ENCODE assay signal across 8 cellular contexts in the genomic region with DNA sequence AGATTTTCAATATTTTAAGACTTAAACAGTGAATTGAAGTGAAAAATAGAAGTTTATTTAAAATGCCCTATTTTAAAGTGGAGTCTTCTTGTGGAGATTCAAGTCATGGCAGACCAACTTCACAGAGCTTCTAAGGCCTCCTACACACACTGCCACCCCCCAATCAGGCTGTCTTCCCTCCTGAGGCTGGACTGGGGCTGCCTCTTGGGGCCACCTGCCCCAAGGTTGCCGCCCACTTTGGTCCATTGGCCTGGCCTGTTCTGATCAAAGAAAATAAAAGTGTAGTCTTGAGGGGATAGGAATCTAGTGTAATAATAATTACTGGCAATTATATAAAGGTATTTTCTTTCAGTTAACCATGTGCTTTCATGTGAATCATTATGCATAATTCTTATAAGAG. TPM values are rescaled to one million over a fixed set of nuclear protein-coding genes. Genes with fewer than 3 reads are reported as not detected.
DNase-seq lines count a peak whose midpoint lies in the region; ATAC-seq and TF ChIP-seq lines count a peak whose summit lies in the region.
"Had no signal": no experiment of that assay in that cellular context is flagged by ENCODE, and none has a peak within 500 bp of the region (broad histone marks: within the 10 kb centered on the region; RNA-seq: fewer than 3 reads in every experiment).

No MANE protein-coding gene starts in this region.

- H3K4me1 ChIP-seq in GM23248 (ENCODE audit: insufficient read depth) (peaks cover 47% of the 10 kb centered on the region), PC-9 (replicated peaks; ENCODE audit: insufficient read depth) (peaks cover 28% of the 10 kb centered on the region), skeletal muscle satellite cell (ENCODE audit: control insufficient read depth, insufficient read depth, low read length) (peaks cover 28% of the 10 kb centered on the region)

- H3K9me3 ChIP-seq in GM23248 (ENCODE audit: low read depth): no peaks in the 10 kb centered on the region
- no peaks in the 10 kb centered on the region for H3K9me3 ChIP-seq in PC-9 (ENCODE audit: insufficient read depth, low read depth)
- H3K9me3 ChIP-seq in skeletal muscle satellite cell (replicated peaks; ENCODE audit: low read length): no peaks in the 10 kb centered on the region

- TSS peak; percentile 40 for BruUV-seq in PC-9 (replicated peaks; lab: Mats Ljungman, UMichigan)

- in situ Hi-C loops in GM23248 (cut with MboI): no loop called here

- H3K9me2 ChIP-seq in GM23248 (ENCODE audit: insufficient read depth) (no peaks in the 10 kb centered on the region), PC-9 (ENCODE audit: insufficient read depth) (no peaks in the 10 kb centered on the region)

- peaks cover 11% of the 10 kb centered on the region; the same call in 1 of the 2 replicates for H3K36me3 ChIP-seq in GM23248 (ENCODE audit: low read depth)
- 0 out of 2 replicates have a peak, but pooled peaks cover under 1% of the 10 kb centered on the region for H3K36me3 ChIP-seq in PC-9 (ENCODE audit: low read depth)
- peaks cover 15% of the 10 kb centered on the region for H3K36me3 ChIP-seq in skeletal muscle satellite cell (ENCODE audit: insufficient read depth, low read length)

- H3K79me2 ChIP-seq in GM23248 (ENCODE audit: insufficient read depth): peaks cover 94% of the 10 kb centered on the region
- H3K79me2 ChIP-seq in PC-9 (ENCODE audit: low read depth): peaks cover 70% of the 10 kb centered on the region

- H3F3A ChIP-seq in GM23248 (ENCODE audit: insufficient read depth): peaks cover 21% of the 10 kb centered on the region
- H3F3A ChIP-seq in PC-9 (ENCODE audit: insufficient read depth, low read depth): peaks cover 9% of the 10 kb centered on the region; the same call in 1 of the 2 replicates

- 95 to 100% methylated on average over 1 of the region's 1 CpG for WGBS in GM23248 (ENCODE audit: low coverage in 1 of 2, low lambda C conversion rate in 2 of 2, missing lambda C conversion rate in 2 of 2), 2 experiments

- no peak overlapping the region for H3K27ac ChIP-seq in GM23248
- no peak overlapping the region for H3K27ac ChIP-seq in PC-9

- 0 out of 2 replicates have a peak, but pooled peaks cover 7% of the 10 kb centered on the region for H4K20me1 ChIP-seq in GM23248 (ENCODE audit: insufficient read depth)
- peaks cover 3% of the 10 kb centered on the region; the same call in 1 of the 2 replicates for H4K20me1 ChIP-seq in PC-9 (ENCODE audit: insufficient read depth)

- H3K27me3 ChIP-seq in GM23248 (replicated peaks; ENCODE audit: insufficient read depth) (no peaks in the 10 kb centered on the region), PC-9 (ENCODE audit: insufficient read depth, low read depth) (no peaks in the 10 kb centered on the region), skeletal muscle satellite cell (ENCODE audit: control insufficient read depth, insufficient read depth, low read length) (no peaks in the 10 kb centered on the region)

- peak overlapping the region; percentile 98 for H3K4me3 ChIP-seq in GM23248
- peak overlapping the region; percentile 93; the same call in 1 of the 2 replicates for H3K4me3 ChIP-seq in PC-9
- H3K4me3 ChIP-seq in fibroblast of villous mesenchyme (ENCODE audit: low read depth, low read length): peak overlapping the region; percentile 99
- H3K4me3 ChIP-seq in skeletal muscle satellite cell (ENCODE audit: low read length): peak overlapping the region; percentile 88

- H3K4me2 ChIP-seq in GM23248 (ENCODE audit: unreplicated experiment) (peak overlapping the region; percentile 99), PC-9 (peak overlapping the region; percentile 94), skeletal muscle satellite cell (ENCODE audit: low read length) (peak overlapping the region; percentile 86)

- POLR2A ChIA-PET in PC-9 (lab: Charles Lee; ENCODE audit: unreplicated experiment): interaction anchor here (0.7 kb wide), 1 partner anchor 15 kb away, joined by 5 read pairs; no protein-coding TSS in a partner anchor

- intact Hi-C loops in PC-9 (cut with micrococcal nuclease; ENCODE audit: unreplicated experiment): no loop called here
- intact Hi-C loops in sciatic nerve (cut with DNase I): no loop called here

- CTCF ChIA-PET in PC-9 (lab: Charles Lee): no interaction called here

- peak overlapping the region; percentile 100 for H3K9ac ChIP-seq in GM23248
- peak overlapping the region; percentile 100 for H3K9ac ChIP-seq in skeletal muscle satellite cell (ENCODE audit: low read depth, low read length)

- TF ChIP-seq CTCF in PC-9 (conservative IDR thresholded peaks at IDR 0.05) (no peak), fibroblast of villous mesenchyme (IDR thresholded peaks at IDR 0.05; ENCODE audit: insufficient read depth, low read depth, low read length) (no peak)

- H2AFZ ChIP-seq in GM23248 (no peak overlapping the region), PC-9 (no peak overlapping the region)

- no peak for ATAC-seq in sciatic nerve

- DNase-seq in GM23248: peak; percentile 23
- no peak for DNase-seq in PC-9
- DNase-seq in fibroblast of villous mesenchyme (ENCODE audit: low read depth): no peak
- no peak for DNase-seq in cortex of kidney (lab: John Stamatoyannopoulos, UW)
- no peak for DNase-seq in NAMALWA (ENCODE audit: low spot score)
- DNase-seq in sciatic nerve (ENCODE audit: low spot score): no peak
- DNase-seq: NCI-H2107 had no signal

RNA-seq across cellular contexts. Expression of a gene that starts 1.3 kb away (rescaled TPM):
- total RNA-seq in GM23248 (2014; rRNA removed; shearing (Covaris generic)): 73.0 and 73.3 TPM in 2 replicates
- polyA plus RNA-seq in GM23248 (2016; fragmentation: Nextera tagmentation; extraction: Ambion mirVana): 105 and 108 TPM in 2 replicates
- total RNA-seq in PC-9 (2021) (38.0 and 39.0 TPM in 2 replicates), fibroblast of villous mesenchyme (59.3 and 99.3 TPM in 2 replicates), sciatic nerve (26.6 TPM)
- total RNA-seq in skeletal muscle satellite cell (2012; rRNA removed): 76.0 and 78.2 TPM in 2 replicates

RNA-seq across cellular contexts. Expression of a gene that starts 1.4 kb away (rescaled TPM):
- total RNA-seq in GM23248 (2014; rRNA removed; shearing (Covaris generic)): 102 and 117 TPM in 2 replicates
- polyA plus RNA-seq in GM23248 (2016; fragmentation: Nextera tagmentation; extraction: Ambion mirVana): 71.7 and 80.3 TPM in 2 replicates
- 33.1 and 34.5 TPM in 2 replicates for total RNA-seq in PC-9 (2021)
- total RNA-seq in fibroblast of villous mesenchyme: 68.6 and 95.9 TPM in 2 replicates
- total RNA-seq in skeletal muscle satellite cell (2012; rRNA removed): 133 and 147 TPM in 2 replicates
- total RNA-seq in sciatic nerve: 32.7 TPM

RNA-seq across cellular contexts. Expression of a gene that starts 23.2 kb away (rescaled TPM):
- 0.63 and 1.2 TPM in 2 replicates for total RNA-seq in GM23248 (2014; rRNA removed; shearing (Covaris generic))
- 0.24 and 0.37 TPM in 2 replicates for polyA plus RNA-seq in GM23248 (2016; fragmentation: Nextera tagmentation; extraction: Ambion mirVana)
- total RNA-seq in PC-9 (2021) (0.39 TPM in 1 of 2 replicates, not detected in the other), fibroblast of villous mesenchyme (under 0.01 and 0.86 TPM in 2 replicates), sciatic nerve (1.3 TPM)
- 12.5 and 27.1 TPM in 2 replicates for total RNA-seq in skeletal muscle satellite cell (2012; rRNA removed)
